Comparison of ENCODE assay signal across 12 cellular contexts in genomic region chr15:35874260-35874905, GRCh38.
DNase-seq lines count a peak whose midpoint lies in the region; ATAC-seq and TF ChIP-seq lines count a peak whose summit lies in the region.
"Had no signal": no experiment of that assay in that cellular context is flagged by ENCODE, and none has a peak within 500 bp of the region (broad histone marks: within the 10 kb centered on the region; RNA-seq: fewer than 3 reads in every experiment).

No MANE protein-coding gene starts in this region.

- in situ Hi-C loops in Caki2 (cut with HindIII; ENCODE audit: low pct_unique_long_range_greater_than_20kb, low sequenced_read_pairs) = no loop called here

- H2AFZ ChIP-seq in mesenchymal stem cell (ENCODE audit: low read depth, low read length) = no peak overlapping the region

- H3K9ac ChIP-seq in mesenchymal stem cell (ENCODE audit: low read length) = no peak overlapping the region

- H3K23ac ChIP-seq in mesenchymal stem cell (ENCODE audit: low read length in 2 of 2) = no peak overlapping the region

- ATAC-seq in GM18498 (IDR thresholded peaks at IDR 0.05; ENCODE audit: unreplicated experiment) (no peak), GM18909 (IDR thresholded peaks at IDR 0.05; ENCODE audit: poor library complexity, unreplicated experiment) (no peak)
- ATAC-seq: stimulated activated naive CD8-positive, alpha-beta T cell treated with anti-CD3 and anti-CD28 coated beads, Interleukin-15, Interleukin-2, amounts not matched to agents 100 U/mL and 50 U/mL, for 24 hours had no signal

- H3K4me2 ChIP-seq in mesenchymal stem cell (ENCODE audit: low read length, poor library complexity, severe bottlenecking) = no peak overlapping the region

- H3K18ac ChIP-seq in mesenchymal stem cell (ENCODE audit: low read depth in 1 of 2, low read length in 2 of 2) = no peak overlapping the region

- H4K91ac ChIP-seq in mesenchymal stem cell (ENCODE audit: low read length) = no peak overlapping the region

- H2BK5ac ChIP-seq in mesenchymal stem cell (ENCODE audit: low read depth, low read length, poor library complexity, severe bottlenecking) = no peak overlapping the region

- no peak overlapping the region for H2BK12ac ChIP-seq in mesenchymal stem cell (ENCODE audit: low read length in 2 of 2)

- TF ChIP-seq CTCF in prostate gland (IDR thresholded peaks at IDR 0.05) (no peak), dorsolateral prefrontal cortex (IDR thresholded peaks at IDR 0.05 in 54 of 56, conservative IDR thresholded peaks at IDR 0.05 in 2 of 56; ENCODE audit: low read depth in 1 of 56, partially characterized antibody in 56 of 56) (no peak)

- H2BK15ac ChIP-seq in mesenchymal stem cell (ENCODE audit: low read depth, poor library complexity, severe bottlenecking) = no peak overlapping the region

- H4K8ac ChIP-seq in mesenchymal stem cell (ENCODE audit: low read length) = no peak overlapping the region

- H3K4me3 ChIP-seq in mesenchymal stem cell (ENCODE audit: insufficient read depth in 1 of 2, low read depth in 1 of 2, low read length in 2 of 2) (no peak overlapping the region), prostate gland (no peak overlapping the region), dorsolateral prefrontal cortex (no peak overlapping the region)
- H3K4me3 ChIP-seq: SJCRH30 had no signal

- intact Hi-C loops in prostate gland (cut with DNase I) (no loop called here), dorsolateral prefrontal cortex (cut with DNase I) (no loop called here)

- H3K14ac ChIP-seq in mesenchymal stem cell (ENCODE audit: low read length in 2 of 2) = no peak overlapping the region

- no peaks in the 10 kb centered on the region for H3K27me3 ChIP-seq in mesenchymal stem cell (ENCODE audit: control insufficient read depth in 1 of 2, insufficient read depth in 1 of 2, low read length in 2 of 2)
- H3K27me3 ChIP-seq in prostate gland (replicated peaks; ENCODE audit: insufficient read depth) = no peaks in the 10 kb centered on the region
- H3K27me3 ChIP-seq in dorsolateral prefrontal cortex = no peaks in the 10 kb centered on the region
- H3K27me3 ChIP-seq: SJCRH30 had no signal

- TF ChIP-seq POLR2A in prostate gland (IDR thresholded peaks at IDR 0.05) = no peak

- peak; percentile 65 for DNase-seq in Caki2 (ENCODE audit: low read depth)
- peak; percentile 78 for DNase-seq in M059J (ENCODE audit: low read depth)
- DNase-seq in brain pericyte (ENCODE audit: low read depth, low spot score) = peak; percentile 78
- peak; percentile 58 for DNase-seq in mesenchymal stem cell
- no peak for DNase-seq in prostate gland (ENCODE audit: low spot score)
- DNase-seq in dorsolateral prefrontal cortex = no peak
- DNase-seq: foreskin melanocyte; NCI-H1105; SJCRH30; stimulated activated naive CD8-positive, alpha-beta T cell treated with anti-CD3 and anti-CD28 coated beads, Interleukin-15, Interleukin-2, amounts not matched to agents 100 U/mL and 50 U/mL, for 24 hours had no signal

- H3K36me3 ChIP-seq in mesenchymal stem cell (ENCODE audit: control insufficient read depth in 1 of 2, insufficient read depth in 2 of 2, low read depth in 1 of 2, low read length in 2 of 2) (no peaks in the 10 kb centered on the region), prostate gland (no peaks in the 10 kb centered on the region)
- H3K36me3 ChIP-seq: SJCRH30 had no signal

- no peaks in the 10 kb centered on the region for H3K79me1 ChIP-seq in mesenchymal stem cell (replicated peaks; ENCODE audit: low read length, poor library complexity, severe bottlenecking)

- H3K27ac ChIP-seq in mesenchymal stem cell (ENCODE audit: low read length, poor library complexity, severe bottlenecking) (no peak overlapping the region), prostate gland (no peak overlapping the region), dorsolateral prefrontal cortex (no peak overlapping the region)
- H3K27ac ChIP-seq: SJCRH30 had no signal

- H2AK5ac ChIP-seq in mesenchymal stem cell (ENCODE audit: low read length, severe bottlenecking) = no peak overlapping the region

- H3K4me1 ChIP-seq in mesenchymal stem cell (ENCODE audit: control insufficient read depth, insufficient read depth, low read depth, low read length) = no peaks in the 10 kb centered on the region
- no peaks in the 10 kb centered on the region for H3K4me1 ChIP-seq in prostate gland (replicated peaks)
- H3K4me1 ChIP-seq: SJCRH30 had no signal

- H3K4ac ChIP-seq in mesenchymal stem cell (ENCODE audit: low read depth in 1 of 2, low read length in 2 of 2) = no peak overlapping the region

- H3K9me3 ChIP-seq in mesenchymal stem cell (ENCODE audit: control insufficient read depth, low read length) = no peaks in the 10 kb centered on the region
- H3K9me3 ChIP-seq in prostate gland = no peaks in the 10 kb centered on the region
- H3K9me3 ChIP-seq: SJCRH30 had no signal

- no peak overlapping the region for H2BK120ac ChIP-seq in mesenchymal stem cell (ENCODE audit: low read depth, low read length)

Comparison
In these comparisons a context has a peak if more than half of its experiments do, and no peak if none do; other contexts are left out.
1. DNase-seq: peak in Caki2 (single experiment), M059J (single experiment), brain pericyte (single experiment) and mesenchymal stem cell (single experiment); none in prostate gland (single experiment) and dorsolateral prefrontal cortex (0 of 10).